In the genomic region with DNA sequence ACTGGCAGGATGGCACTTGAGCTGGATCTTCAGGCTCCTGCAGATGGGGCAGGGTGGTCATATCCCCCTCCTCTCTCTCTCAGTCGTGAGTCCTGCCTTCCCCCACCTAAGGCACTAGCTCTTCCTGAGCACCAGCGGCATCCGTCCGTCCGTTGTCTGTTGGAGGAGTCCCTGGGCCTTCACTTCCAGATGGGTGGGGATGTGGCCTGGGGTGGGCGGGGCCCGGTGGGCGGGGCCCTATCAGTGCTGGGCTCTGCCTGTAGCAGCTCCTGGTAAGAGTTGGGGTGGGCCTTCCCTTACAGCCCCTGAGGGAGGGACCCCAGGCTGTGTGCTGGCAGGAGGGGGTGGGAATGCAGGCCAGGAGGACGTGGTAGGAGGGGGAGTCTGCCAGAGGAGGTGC, we compare ENCODE assay signal across 14 cellular contexts. TPM values are rescaled to one million over a fixed set of nuclear protein-coding genes. Genes with fewer than 3 reads are reported as not detected.
DNase-seq lines count a peak whose midpoint lies in the region; ATAC-seq, FAIRE-seq and TF ChIP-seq lines count a peak whose summit lies in the region.
"Had no signal": no experiment of that assay in that cellular context is flagged by ENCODE, and none has a peak within 500 bp of the region (broad histone marks: within the 10 kb centered on the region; RNA-seq: fewer than 3 reads in every experiment).

No MANE protein-coding gene starts in this region.

- H2AFZ ChIP-seq in Karpas-422 (ENCODE audit: low read length) (no peak overlapping the region), K562 (ENCODE audit: low read depth, low read length) (no peak overlapping the region)

- no peak overlapping the region for H3K27ac ChIP-seq in Karpas-422 (ENCODE audit: low read length)
- peak overlapping the region; percentile 32; the same call in 2 of the 3 replicates for H3K27ac ChIP-seq in K562 (ENCODE audit: extremely low read depth, low read depth, low read length)
- no peak overlapping the region for H3K27ac ChIP-seq in lower lobe of right lung
- H3K27ac ChIP-seq in tibial nerve = peak overlapping the region in 1 of 4 donors; percentile 20
- H3K27ac ChIP-seq in tibial artery = no peak overlapping the region
- H3K27ac ChIP-seq: ascending aorta had no signal

- H3K9me1 ChIP-seq in K562 (ENCODE audit: control insufficient read depth, insufficient read depth, low read length) = peaks cover 3% of the 10 kb centered on the region

- TF ChIP-seq RAD21 in K562 (CRISPR knock-in tag; conservative IDR thresholded peaks at IDR 0.05 in 1 of 2, IDR thresholded peaks at IDR 0.05 in 1 of 2) = no peak

- TF ChIP-seq POLR2A in K562 (conservative IDR thresholded peaks at IDR 0.05) (no peak), tibial nerve (IDR thresholded peaks at IDR 0.05) (no peak)

- POLR2A ChIA-PET in K562 (lab: Yijun Ruan, JAX) = interaction anchor here (0.9 to 2.1 kb wide), 2 partner anchors 27 to 40 kb away, joined by 3 to 6 read pairs; partner anchors contain the start of gene USP48

- intact Hi-C loops in K562 (cut with micrococcal nuclease) = no loop called here
- intact Hi-C loops in lower lobe of right lung (cut with DNase I) = no loop called here
- intact Hi-C loops in tibial artery (cut with DNase I; ENCODE audit: low total_unique reads) = no loop called here

- H3K4me2 ChIP-seq in Karpas-422 (ENCODE audit: low read depth, low read length, poor library complexity, severe bottlenecking) (no peak overlapping the region), K562 (ENCODE audit: insufficient read depth, low read length) (peak overlapping the region; percentile 43; the same call in 1 of the 2 replicates)

- H3K9me3 ChIP-seq in Karpas-422 (ENCODE audit: low read length) (no peaks in the 10 kb centered on the region), K562 (replicated peaks; ENCODE audit: control insufficient read depth, insufficient read depth, low read depth, low read length) (no peaks in the 10 kb centered on the region), lower lobe of right lung (no peaks in the 10 kb centered on the region), tibial nerve (no peaks in the 10 kb centered on the region), tibial artery (no peaks in the 10 kb centered on the region)
- H3K9me3 ChIP-seq: ascending aorta had no signal

- H3K4me3 ChIP-seq in Karpas-422 (ENCODE audit: low read length) = no peak overlapping the region
- no peak overlapping the region for H3K4me3 ChIP-seq in K562
- H3K4me3 ChIP-seq in lower lobe of right lung = no peak overlapping the region
- no peak overlapping the region for H3K4me3 ChIP-seq in tibial nerve
- H3K4me3 ChIP-seq in tibial artery = no peak overlapping the region
- H3K4me3 ChIP-seq: ascending aorta had no signal

- DNase-seq in CMK (ENCODE audit: low read depth) (peak; percentile 80), Karpas-422 (peak; percentile 44), K562 (ENCODE audit: extremely low read depth in 1 of 4, low spot score in 3 of 4) (peak; percentile 85 to 96 (median 94)), lower lobe of right lung (no peak), dermis blood vessel endothelial cell (no peak), tibial nerve (ENCODE audit: low spot score in 2 of 2) (no peak), tibial artery (no peak)
- DNase-seq: activated CD4-positive, alpha-beta T cell treated with anti-CD3 and anti-CD28 coated beads for 1 hour; NCI-H187; NCI-H510A; PC-3 had no signal

- no TSS peak for BruUV-seq in K562 (replicated peaks; lab: Mats Ljungman, UMichigan)

- H4K20me1 ChIP-seq in Karpas-422 (ENCODE audit: insufficient read depth, low read depth, low read length) (no peaks in the 10 kb centered on the region), K562 (replicated peaks; ENCODE audit: control insufficient read depth, insufficient read depth, low read length) (no peaks in the 10 kb centered on the region)

- H3K27me3 ChIP-seq in Karpas-422 (ENCODE audit: low read length) = no peaks in the 10 kb centered on the region
- no peaks in the 10 kb centered on the region for H3K27me3 ChIP-seq in K562 (ENCODE audit: control insufficient read depth in 2 of 2, insufficient read depth in 2 of 2, low read length in 2 of 2)
- no peaks in the 10 kb centered on the region for H3K27me3 ChIP-seq in lower lobe of right lung (ENCODE audit: low read depth)
- H3K27me3 ChIP-seq in tibial nerve = no peaks in the 10 kb centered on the region
- H3K27me3 ChIP-seq in tibial artery = no peaks in the 10 kb centered on the region
- H3K27me3 ChIP-seq: ascending aorta had no signal

- H3K4me1 ChIP-seq in Karpas-422 (ENCODE audit: low read length) (no peaks in the 10 kb centered on the region), K562 (replicated peaks in 1 of 2; ENCODE audit: control insufficient read depth in 2 of 2, insufficient read depth in 2 of 2, low read length in 2 of 2) (peaks cover 13 to 41% of the 10 kb centered on the region in 2 experiments), lower lobe of right lung (peaks cover 4% of the 10 kb centered on the region), tibial nerve (peaks cover 0 to 5% (median 0%) of the 10 kb centered on the region in 4 donors), tibial artery (no peaks in the 10 kb centered on the region)
- H3K4me1 ChIP-seq: ascending aorta had no signal

- peak; percentile 75 for FAIRE-seq in K562 (lab: Jason Lieb, UNC)
- FAIRE-seq: GM19239 had no signal

- no peaks in the 10 kb centered on the region for H3K36me3 ChIP-seq in Karpas-422 (ENCODE audit: insufficient read depth, low read length)
- H3K36me3 ChIP-seq in K562 (ENCODE audit: control insufficient read depth, insufficient read depth, low read length) = peaks cover 42% of the 10 kb centered on the region; the same call in 2 of the 3 replicates
- H3K36me3 ChIP-seq in lower lobe of right lung = peaks cover 54% of the 10 kb centered on the region
- H3K36me3 ChIP-seq in tibial nerve = peaks cover 2 to 77% (median 4%) of the 10 kb centered on the region in 3 donors
- peaks cover 58 to 70% (median 69%) of the 10 kb centered on the region in 3 donors for H3K36me3 ChIP-seq in tibial artery

- no peak for TF ChIP-seq EP300 in K562 (IDR thresholded peaks at IDR 0.05; ENCODE audit: low read length)
- TF ChIP-seq EP300 in tibial nerve (IDR thresholded peaks at IDR 0.05) = no peak

- TF ChIP-seq CTCF in K562 (IDR thresholded peaks at IDR 0.05 in 2 of 3, conservative IDR thresholded peaks at IDR 0.05 in 1 of 3; ENCODE audit: insufficient read depth in 2 of 3, low read depth in 1 of 3, low read length in 3 of 3) = no peak
- TF ChIP-seq CTCF in lower lobe of right lung (IDR thresholded peaks at IDR 0.05) = no peak
- no peak for TF ChIP-seq CTCF in tibial nerve (IDR thresholded peaks at IDR 0.05)
- no peak for TF ChIP-seq CTCF in tibial artery (IDR thresholded peaks at IDR 0.05)

- CTCF ChIA-PET in K562 (lab: Yijun Ruan, JAX; ENCODE audit: low intra/inter-chr PET ratio) = no interaction called here

- WGBS in K562 (ENCODE audit: insufficient coverage, low coverage, missing lambda C conversion rate) = 8% methylated on average over 9 of the region's 9 CpGs
- 33 to 51% methylated on average over 6 to 8 of the region's 9 CpGs for whole genome bisulfite sequencing in tibial nerve, 2 donors

- no peak overlapping the region for H3K9ac ChIP-seq in Karpas-422 (ENCODE audit: low read length)
- H3K9ac ChIP-seq in K562 (ENCODE audit: insufficient read depth in 1 of 2, low read depth in 2 of 2, low read length in 2 of 2) = peak overlapping the region in 1 of 2 experiments; percentile 59; a peak in 2 of 4 replicates

- ATAC-seq in K562 (peak; percentile 95), lower lobe of right lung (peak; percentile 17 to 24), HG02623 (IDR thresholded peaks at IDR 0.05; ENCODE audit: unreplicated experiment) (no peak)
- ATAC-seq: PC-3 had no signal

- H3K9me2 ChIP-seq in Karpas-422 (replicated peaks; ENCODE audit: insufficient read depth, low read length) = no peaks in the 10 kb centered on the region

- H3K79me2 ChIP-seq in Karpas-422 (ENCODE audit: low read length) (no peaks in the 10 kb centered on the region), K562 (ENCODE audit: control insufficient read depth, insufficient read depth, low read length) (no peaks in the 10 kb centered on the region)

- in situ Hi-C loops in K562 (cut with MboI) = no loop called here

RNA-seq across cellular contexts. Expression of gene LDLRAD2, which starts 10.3 kb away (rescaled TPM):
- total RNA-seq in Karpas-422 (2014; rRNA removed; shearing (Covaris generic); ENCODE audit: low replicate concordance) = not detected in 2 replicates
- not detected in 2 replicates for total RNA-seq in K562 (2011; cell fraction: chromatin; rRNA removed; ENCODE audit: low replicate concordance)
- 0.13 TPM in 1 of 2 replicates, not detected in the other for total RNA-seq in K562 (2011; cell fraction: nucleolus; rRNA removed)
- total RNA-seq in K562 (2011; cell fraction: nucleoplasm; rRNA removed) = not detected in 2 replicates
- total RNA-seq in K562 (2014; rRNA removed) (not detected in 2 replicates), K562 (2014; rRNA removed; fragmentation: Illumina TruSeq; extraction: Trizol) (not detected in 2 replicates), K562 (2015; rRNA removed; fragmentation: Illumina TruSeq; extraction: Trizol) (not detected in 2 replicates), K562 (2021) (not detected in 2 replicates), lower lobe of right lung (0.32 TPM), dermis blood vessel endothelial cell (0.05 and 0.17 TPM in 2 replicates), tibial nerve (under 1 TPM in 1 of 4 donors, not detected in 3; 0.60 TPM)
- polyA plus RNA-seq in K562 (2011; rRNA removed) (not detected in 2 replicates), K562 (2014; fragmentation: Illumina TruSeq; extraction: Trizol) (not detected in 2 replicates), K562 (2014; fragmentation: Nextera tagmentation; extraction: Ambion mirVana) (under 1 TPM; 0.45 to 0.48 TPM), K562 (2014; rRNA removed) (not detected in 2 replicates)
- not detected in 2 replicates for polyA plus RNA-seq in K562 (2011; cell fraction: cytosol; rRNA removed)
- polyA plus RNA-seq in K562 (2011; cell fraction: nucleus; rRNA removed) = 0.10 TPM in 1 of 2 replicates, not detected in the other
- polyA plus RNA-seq in K562 (2012) = 5.8 and 7.0 TPM in 2 replicates
- not detected in 2 replicates for polyA minus RNA-seq in K562 (2011; rRNA and poly(A)+ RNA removed)
- polyA minus RNA-seq in K562 (2011; cell fraction: cytosol; rRNA and poly(A)+ RNA removed) = not detected in 2 replicates
- polyA minus RNA-seq in K562 (2011; cell fraction: nucleus; rRNA and poly(A)+ RNA removed) = not detected in 2 replicates
- total RNA-seq: ascending aorta, PC-3 had no signal

RNA-seq across cellular contexts. Expression of gene USP48, which starts 39.4 kb away (rescaled TPM):
- total RNA-seq in Karpas-422 (2014; rRNA removed; shearing (Covaris generic); ENCODE audit: low replicate concordance) = 26.3 and 35.1 TPM in 2 replicates
- 194 and 717 TPM in 2 replicates for total RNA-seq in K562 (2011; cell fraction: chromatin; rRNA removed; ENCODE audit: low replicate concordance)
- total RNA-seq in K562 (2011; cell fraction: nucleolus; rRNA removed) = 95.7 and 151 TPM in 2 replicates
- total RNA-seq in K562 (2011; cell fraction: nucleoplasm; rRNA removed) = 249 and 315 TPM in 2 replicates
- total RNA-seq in K562 (2014; rRNA removed) = 89.9 and 91.0 TPM in 2 replicates
- total RNA-seq in K562 (2014; rRNA removed; fragmentation: Illumina TruSeq; extraction: Trizol) = 106 and 120 TPM in 2 replicates
- total RNA-seq in K562 (2015; rRNA removed; fragmentation: Illumina TruSeq; extraction: Trizol) = 102 and 109 TPM in 2 replicates
- 123 TPM in 2 replicates for total RNA-seq in K562 (2021)
- polyA plus RNA-seq in K562 (2011; rRNA removed) = 78.6 and 97.2 TPM in 2 replicates
- 13.8 and 29.6 TPM in 2 replicates for polyA plus RNA-seq in K562 (2011; cell fraction: cytosol; rRNA removed)
- 94.2 and 106 TPM in 2 replicates for polyA plus RNA-seq in K562 (2011; cell fraction: nucleus; rRNA removed)
- 92.9 and 103 TPM in 2 replicates for polyA plus RNA-seq in K562 (2012)
- 101 and 121 TPM in 2 replicates for polyA plus RNA-seq in K562 (2014; fragmentation: Illumina TruSeq; extraction: Trizol)
- polyA plus RNA-seq in K562 (2014; fragmentation: Nextera tagmentation; extraction: Ambion mirVana) = 10 to 100 TPM; 23.3 to 30.3 TPM
- 101 and 106 TPM in 2 replicates for polyA plus RNA-seq in K562 (2014; rRNA removed)
- 149 and 168 TPM in 2 replicates for polyA minus RNA-seq in K562 (2011; rRNA and poly(A)+ RNA removed)
- 39.7 and 45.1 TPM in 2 replicates for polyA minus RNA-seq in K562 (2011; cell fraction: cytosol; rRNA and poly(A)+ RNA removed)
- polyA minus RNA-seq in K562 (2011; cell fraction: nucleus; rRNA and poly(A)+ RNA removed) = 77.0 and 154 TPM in 2 replicates
- 61.9 TPM for total RNA-seq in lower lobe of right lung
- total RNA-seq in dermis blood vessel endothelial cell = 81.9 and 125 TPM in 2 replicates
- total RNA-seq in tibial nerve = 10 to 100 TPM; 51.1 to 65.9 (median 58.7) TPM

Comparison
In these comparisons a context has a peak if more than half of its experiments do, and no peak if none do; other contexts are left out.
1. DNase-seq: peak in CMK (single experiment), Karpas-422 (single experiment) and K562 (4 of 4); none in lower lobe of right lung (single experiment), dermis blood vessel endothelial cell (single experiment), tibial nerve (0 of 2) and tibial artery (0 of 2).